Comparison of ENCODE assay signal across 20 cellular contexts in the genomic region with DNA sequence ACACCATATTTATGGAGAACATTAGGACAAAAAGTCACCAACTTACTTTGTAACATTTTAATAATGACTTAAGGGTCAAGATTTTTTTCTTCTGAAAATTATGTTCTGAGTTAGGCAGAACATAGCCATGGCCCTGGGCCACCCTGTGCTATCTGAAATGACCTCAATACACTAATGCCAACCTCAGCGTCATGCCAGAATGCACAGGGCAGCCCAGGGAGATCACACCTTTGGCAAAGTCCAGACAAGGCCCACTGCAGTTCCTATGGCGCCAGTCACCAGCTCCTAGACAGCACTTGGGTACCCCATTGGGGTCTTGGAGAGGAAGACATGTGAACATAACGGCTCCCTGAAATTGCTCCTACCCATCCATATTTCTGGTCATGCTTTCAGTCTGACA. TPM values are rescaled to one million over a fixed set of nuclear protein-coding genes. Genes with fewer than 3 reads are reported as not detected.
DNase-seq lines count a peak whose midpoint lies in the region; ATAC-seq lines count a peak whose summit lies in the region.
"Had no signal": no experiment of that assay in that cellular context is flagged by ENCODE, and none has a peak within 500 bp of the region (broad histone marks: within the 10 kb centered on the region; RNA-seq: fewer than 3 reads in every experiment).

No MANE protein-coding gene starts in this region.

- H3K27ac ChIP-seq in right cardiac atrium (ENCODE audit: low read length) (no peak overlapping the region), substantia nigra (ENCODE audit: low read depth, low read length, poor library complexity, severe bottlenecking) (no peak overlapping the region)
- no peak overlapping the region for H3K27ac ChIP-seq in CD4-positive, CD25-positive, alpha-beta regulatory T cell (ENCODE audit: insufficient read depth, low read length, poor library complexity, severe bottlenecking)
- H3K27ac ChIP-seq: 22Rv1, A549, C4-2B, GM23248, HL-60 had no signal

- H3K27ac Mint-ChIP-seq in CD4-positive, CD25-positive, alpha-beta regulatory T cell, result peak overlapping the region in 2 of 3 donors; percentile 38 to 48
- peak overlapping the region; percentile 24 for H3K27ac Mint-ChIP-seq in stimulated activated memory B cell treated with anti-CD40 and anti-IgM and Interleukin-4, amounts not matched to agents 10 μg/mL and 1 μg/mL and 100 μg/mL, for 72 hours

- H3K9me3 ChIP-seq in right cardiac atrium (ENCODE audit: control insufficient read depth, low read length), result no peaks in the 10 kb centered on the region
- no peaks in the 10 kb centered on the region for H3K9me3 ChIP-seq in CD4-positive, CD25-positive, alpha-beta regulatory T cell (ENCODE audit: control insufficient read depth in 2 of 2, low read length in 2 of 2)
- H3K9me3 ChIP-seq: A549 had no signal

- WGBS in right cardiac atrium, result 65% methylated on average over 3 of the region's 3 CpGs

- H3K36me3 ChIP-seq in CD4-positive, CD25-positive, alpha-beta regulatory T cell (ENCODE audit: control insufficient read depth, insufficient read depth, low read length), result peaks cover 36% of the 10 kb centered on the region

- ATAC-seq in Right ventricle myocardium inferior (peak; percentile 50), right cardiac atrium (no peak), GM19023 (IDR thresholded peaks at IDR 0.05; ENCODE audit: unreplicated experiment) (no peak)
- no peak for ATAC-seq in CD4-positive, CD25-positive, alpha-beta regulatory T cell (ENCODE audit: low read depth in 2 of 2)
- no peak for ATAC-seq in stimulated activated memory B cell treated with anti-CD40 and anti-IgM and Interleukin-4, amounts not matched to agents 10 μg/mL and 1 μg/mL and 100 μg/mL, for 72 hours
- ATAC-seq: A549; CD8-positive, alpha-beta T cell had no signal

- H3K4me1 ChIP-seq in right cardiac atrium (ENCODE audit: control insufficient read depth, insufficient read depth, low read length), result no peaks in the 10 kb centered on the region
- no peaks in the 10 kb centered on the region for H3K4me1 ChIP-seq in CD4-positive, CD25-positive, alpha-beta regulatory T cell (ENCODE audit: control insufficient read depth, insufficient read depth, low read length, poor library complexity, severe bottlenecking)
- H3K4me1 ChIP-seq: A549 had no signal

- intact Hi-C loops in Right ventricle myocardium inferior (cut with DNase I), result loop anchor here (5.0 kb wide), 1 partner anchor 35 kb away; a partner anchor contains a TSS
- intact Hi-C loops in right cardiac atrium (cut with DNase I), result no loop called here

- DNase-seq in Right ventricle myocardium inferior (ENCODE audit: missing footprints) (no peak), right cardiac atrium (no peak), islet precursor cell (peak; percentile 28), substantia nigra (lab: John Stamatoyannopoulos, UW) (no peak)
- DNase-seq in CD4-positive, CD25-positive, alpha-beta regulatory T cell, result no peak
- DNase-seq: AML-193; CD8-positive, alpha-beta T cell; COR-L47; DMS 273 treated with DMSO at 0.1 percent for 48 hours; DMS53; GM23248; HCEC 1CT had no signal

- H3K9me3 Mint-ChIP-seq in CD4-positive, CD25-positive, alpha-beta regulatory T cell, result no peaks in the 10 kb centered on the region
- no peaks in the 10 kb centered on the region for H3K9me3 Mint-ChIP-seq in stimulated activated memory B cell treated with anti-CD40 and anti-IgM and Interleukin-4, amounts not matched to agents 10 μg/mL and 1 μg/mL and 100 μg/mL, for 72 hours
- H3K9me3 Mint-ChIP-seq: CD8-positive, alpha-beta T cell had no signal

- no peak overlapping the region for H3K4me3 ChIP-seq in right cardiac atrium (ENCODE audit: low read length)
- no peak overlapping the region for H3K4me3 ChIP-seq in CD4-positive, CD25-positive, alpha-beta regulatory T cell (ENCODE audit: low read depth, low read length)
- H3K4me3 ChIP-seq: A549, GM23248 had no signal

- no peaks in the 10 kb centered on the region for H3K27me3 Mint-ChIP-seq in CD4-positive, CD25-positive, alpha-beta regulatory T cell
- no peaks in the 10 kb centered on the region for H3K27me3 Mint-ChIP-seq in stimulated activated memory B cell treated with anti-CD40 and anti-IgM and Interleukin-4, amounts not matched to agents 10 μg/mL and 1 μg/mL and 100 μg/mL, for 72 hours

- no peak overlapping the region for H3K4me3 Mint-ChIP-seq in CD4-positive, CD25-positive, alpha-beta regulatory T cell
- no peak overlapping the region for H3K4me3 Mint-ChIP-seq in stimulated activated memory B cell treated with anti-CD40 and anti-IgM and Interleukin-4, amounts not matched to agents 10 μg/mL and 1 μg/mL and 100 μg/mL, for 72 hours
- H3K4me3 Mint-ChIP-seq: CD8-positive, alpha-beta T cell had no signal

- peaks cover 0 to 4% (median 0%) of the 10 kb centered on the region in 4 donors for H3K4me1 Mint-ChIP-seq in CD4-positive, CD25-positive, alpha-beta regulatory T cell
- peaks cover 15% of the 10 kb centered on the region for H3K4me1 Mint-ChIP-seq in stimulated activated memory B cell treated with anti-CD40 and anti-IgM and Interleukin-4, amounts not matched to agents 10 μg/mL and 1 μg/mL and 100 μg/mL, for 72 hours

- H3K36me3 Mint-ChIP-seq in CD4-positive, CD25-positive, alpha-beta regulatory T cell, result peaks cover 32% of the 10 kb centered on the region
- H3K36me3 Mint-ChIP-seq in stimulated activated memory B cell treated with anti-CD40 and anti-IgM and Interleukin-4, amounts not matched to agents 10 μg/mL and 1 μg/mL and 100 μg/mL, for 72 hours, result peaks cover 42% of the 10 kb centered on the region

- no peaks in the 10 kb centered on the region for H3K27me3 ChIP-seq in right cardiac atrium (ENCODE audit: control insufficient read depth, insufficient read depth)
- H3K27me3 ChIP-seq in CD4-positive, CD25-positive, alpha-beta regulatory T cell (ENCODE audit: control insufficient read depth, insufficient read depth, low read length), result no peaks in the 10 kb centered on the region

RNA-seq across cellular contexts. Expression of a gene that starts 33.1 kb away (rescaled TPM):
- 13.9 TPM for total RNA-seq in Right ventricle myocardium inferior
- total RNA-seq in right cardiac atrium, result 10 to 100 TPM; 19.9 to 25.9 (median 23.1) TPM
- polyA plus RNA-seq in right cardiac atrium, result 12.3 TPM
- total RNA-seq in CD4-positive, CD25-positive, alpha-beta regulatory T cell, result 345 TPM
- polyA plus RNA-seq in CD4-positive, CD25-positive, alpha-beta regulatory T cell, result 100 to 1,000 TPM; 430 to 564 (median 485) TPM

RNA-seq across cellular contexts. Expression of a gene that starts 34.4 kb away (rescaled TPM):
- total RNA-seq in Right ventricle myocardium inferior, result 182 TPM
- 100 to 1,000 TPM; 125 to 258 (median 212) TPM for total RNA-seq in right cardiac atrium
- 72.1 TPM for polyA plus RNA-seq in right cardiac atrium
- total RNA-seq in CD4-positive, CD25-positive, alpha-beta regulatory T cell, result not detected
- polyA plus RNA-seq in CD4-positive, CD25-positive, alpha-beta regulatory T cell, result under 1 TPM in 2 of 4 donors, not detected in 2; 0.18 to 0.24 TPM
- total RNA-seq: CD8-positive, alpha-beta T cell; GM23248 had no signal
- polyA plus RNA-seq: A549, BJ, GM23248 had no signal

RNA-seq across cellular contexts. Expression of a gene that starts 59.9 kb away (rescaled TPM):
- total RNA-seq in Right ventricle myocardium inferior, result not detected
- not detected for total RNA-seq in right cardiac atrium
- not detected for polyA plus RNA-seq in right cardiac atrium
- total RNA-seq in CD4-positive, CD25-positive, alpha-beta regulatory T cell, result not detected
- not detected for polyA plus RNA-seq in CD4-positive, CD25-positive, alpha-beta regulatory T cell
- total RNA-seq: CD8-positive, alpha-beta T cell; GM23248; HT1080 had no signal
- polyA plus RNA-seq: A549, BJ, GM23248 had no signal

Comparison
In these comparisons a context has a peak if more than half of its experiments do, and no peak if none do; other contexts are left out.
1. RNA of a gene that starts 33.1 kb away (total RNA-seq): 345 TPM in CD4-positive, CD25-positive, alpha-beta regulatory T cell (single experiment); 19.9 to 25.9 TPM in right cardiac atrium and 13.9 TPM in Right ventricle myocardium inferior (single experiment); every median in the first group is over 10 times any median in the second.
2. RNA of a gene that starts 34.4 kb away (total RNA-seq): 125 to 258 TPM in right cardiac atrium and 182 TPM in Right ventricle myocardium inferior (single experiment); not detected in CD4-positive, CD25-positive, alpha-beta regulatory T cell (single experiment); every median in the first group is over 100 times any median in the second.